In the genomic region with DNA sequence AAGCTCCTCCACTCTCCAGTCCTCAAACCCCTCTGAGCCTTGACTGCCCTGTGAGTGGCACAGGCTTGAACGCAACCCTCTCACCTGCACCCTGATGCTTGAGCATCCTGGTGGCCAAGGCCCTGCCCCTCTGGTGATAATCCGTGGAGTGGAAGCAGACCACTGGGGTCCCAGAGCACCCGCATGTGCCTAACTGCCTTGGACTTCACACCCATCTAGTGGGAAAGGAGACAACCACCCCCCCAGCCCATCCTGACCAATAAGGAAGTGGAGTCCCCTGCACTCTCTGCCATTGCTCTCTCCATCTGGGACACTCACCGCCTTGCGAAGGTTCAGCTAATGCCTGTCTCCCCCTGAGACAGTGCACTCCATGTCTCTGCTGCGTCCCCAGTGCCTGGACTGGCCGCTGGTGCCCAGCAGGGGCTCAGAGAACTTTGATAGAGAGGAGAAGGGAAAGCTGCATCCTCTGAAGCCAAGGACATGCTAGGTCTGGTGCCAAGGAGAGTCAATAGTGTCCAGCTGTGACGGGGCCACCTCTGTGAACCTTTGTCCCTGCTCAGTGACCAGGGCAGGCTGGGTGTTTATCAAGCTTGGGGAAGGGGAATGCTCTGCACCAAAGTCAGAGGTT, we compare ENCODE assay signal across 16 cellular contexts. TPM values are rescaled to one million over a fixed set of nuclear protein-coding genes. Genes with fewer than 3 reads are reported as not detected.
DNase-seq lines count a peak whose midpoint lies in the region; ATAC-seq and TF ChIP-seq lines count a peak whose summit lies in the region.
"Had no signal": no experiment of that assay in that cellular context is flagged by ENCODE, and none has a peak within 500 bp of the region (broad histone marks: within the 10 kb centered on the region; RNA-seq: fewer than 3 reads in every experiment).

No MANE protein-coding gene starts in this region.

- in situ Hi-C loops in gastrocnemius medialis (cut with MboI; ENCODE audit: low sequenced_read_pairs in 4 of 4), result no loop called here

- peak overlapping the region; percentile 91 to 99 (median 98) for H3K27ac ChIP-seq in gastrocnemius medialis

- peak overlapping the region; percentile 61 to 83 (median 72) for H3K4me3 ChIP-seq in gastrocnemius medialis

- peaks cover 0 to 19% of the 10 kb centered on the region in 2 donors for H3K36me3 ChIP-seq in gastrocnemius medialis

- DNase-seq in cardiac septum (ENCODE audit: low spot score) (peak; percentile 72), left ventricle myocardium superior (no peak), left lobe of liver (ENCODE audit: low spot score) (peak; percentile 92), gastrocnemius medialis (peak; percentile 1 to 63), NCI-H345 (lab: John Stamatoyannopoulos, UW) (no peak), NCI-H2196 treated with DMSO at 0.1 percent for 48 hours (lab: John Stamatoyannopoulos, UW; ENCODE audit: unreplicated experiment) (no peak), NCI-H146 (lab: John Stamatoyannopoulos, UW) (no peak)
- DNase-seq: amniotic stem cell; CD4-positive, CD25-positive, alpha-beta regulatory T cell; NCI-H774; RPMI8226; stimulated activated CD4-positive, alpha-beta T cell treated with anti-CD3 and anti-CD28 coated beads, Interleukin-15, amount 100 ng/mL, for 24 hours; T-cell had no signal

- ATAC-seq in left ventricle myocardium superior, result no peak
- ATAC-seq in left lobe of liver, result peak; percentile 36
- ATAC-seq in gastrocnemius medialis, result no peak
- no peak for ATAC-seq in HG02884 (IDR thresholded peaks at IDR 0.05; ENCODE audit: unreplicated experiment)
- ATAC-seq: HCT116, T-cell had no signal

- H3K9me3 ChIP-seq in gastrocnemius medialis, result no peaks in the 10 kb centered on the region

- H3K27me3 ChIP-seq in gastrocnemius medialis, result no peaks in the 10 kb centered on the region

- TF ChIP-seq POLR2A in gastrocnemius medialis (IDR thresholded peaks at IDR 0.05), result peak in 1 of 2 donors; percentile 19

- intact Hi-C loops in cardiac septum (cut with DNase I) (loop anchor here (5.0 kb wide), 1 partner anchor 52 kb away; no protein-coding TSS in a partner anchor), left ventricle myocardium superior (cut with micrococcal nuclease) (no loop called here), gastrocnemius medialis (cut with DNase I; ENCODE audit: low total_unique reads) (loop anchor here (1.0 to 2.0 kb wide), 2 partner anchors 95 to 731 kb away; no protein-coding TSS in a partner anchor)

- H3K4me1 ChIP-seq in gastrocnemius medialis, result peaks cover 70 to 81% of the 10 kb centered on the region in 2 donors

- TF ChIP-seq CTCF in gastrocnemius medialis (IDR thresholded peaks at IDR 0.05 in 4 of 5, conservative IDR thresholded peaks at IDR 0.05 in 1 of 5), result no peak

RNA-seq across cellular contexts. Expression of gene KLF15, which starts 3.4 kb away (rescaled TPM):
- total RNA-seq in cardiac septum (11.5 TPM), left ventricle myocardium superior (28.5 TPM), left lobe of liver (105 TPM), gastrocnemius medialis (100 to 1,000 TPM in 2 of 4 donors, 10 to 100 TPM in 2; 75.1 to 157 (median 106) TPM)
- total RNA-seq: CD4-positive, CD25-positive, alpha-beta regulatory T cell had no signal

RNA-seq across cellular contexts. Expression of gene CFAP100, which starts 40.9 kb away (rescaled TPM):
- total RNA-seq in cardiac septum, result not detected
- not detected for total RNA-seq in left ventricle myocardium superior
- total RNA-seq in left lobe of liver, result not detected
- not detected for total RNA-seq in gastrocnemius medialis
- total RNA-seq: CD4-positive, CD25-positive, alpha-beta regulatory T cell; M059J; T-cell had no signal

Comparison
In these comparisons a context has a peak if more than half of its experiments do, and no peak if none do; other contexts are left out.
1. DNase-seq: peak in cardiac septum (single experiment), left lobe of liver (single experiment) and gastrocnemius medialis (2 of 2); none in left ventricle myocardium superior (single experiment), NCI-H345 (single experiment), NCI-H2196 treated with DMSO at 0.1 percent for 48 hours (single experiment) and NCI-H146 (single experiment).